ENCODE assay signal across 9 cellular contexts in genomic region chr1:86788300-86789206, GRCh38.
DNase-seq lines count a peak whose midpoint lies in the region; ATAC-seq and TF ChIP-seq lines count a peak whose summit lies in the region.
"Had no signal": no experiment of that assay in that cellular context is flagged by ENCODE, and none has a peak within 500 bp of the region (broad histone marks: within the 10 kb centered on the region; RNA-seq: fewer than 3 reads in every experiment).

No MANE protein-coding gene starts in this region.

- H4K5ac ChIP-seq in mesendoderm (ENCODE audit: low read length): no peak overlapping the region

- WGBS in lower leg skin, 2 donors: 59 to 61% methylated on average over 6 of the region's 6 CpGs
- no CpG with 5 or more reads among the region's 6 CpGs for WGBS in mesendoderm (ENCODE audit: extremely low coverage, insufficient coverage, low lambda C conversion rate)

- H3K27ac ChIP-seq in brain microvascular endothelial cell (peak overlapping the region; percentile 69), mesendoderm (ENCODE audit: low read depth, low read length) (no peak overlapping the region), Karpas-422 (ENCODE audit: low read length) (no peak overlapping the region)

- H3K79me2 ChIP-seq in mesendoderm (ENCODE audit: control insufficient read depth, insufficient read depth, low read length): no peaks in the 10 kb centered on the region
- no peaks in the 10 kb centered on the region for H3K79me2 ChIP-seq in Karpas-422 (ENCODE audit: low read length)

- H3K4me3 ChIP-seq in AG10803 (ENCODE audit: low read length) (no peak overlapping the region), brain microvascular endothelial cell (ENCODE audit: low read depth, low read length) (no peak overlapping the region), lower leg skin (ENCODE audit: low read depth, poor library complexity, severe bottlenecking) (no peak overlapping the region), mesendoderm (ENCODE audit: low read length) (no peak overlapping the region), Karpas-422 (ENCODE audit: low read length) (no peak overlapping the region)

- no peak overlapping the region for H3K4ac ChIP-seq in mesendoderm (ENCODE audit: low read depth, low read length)

- H3K36me3 ChIP-seq in brain microvascular endothelial cell (replicated peaks) (no peaks in the 10 kb centered on the region), mesendoderm (ENCODE audit: control insufficient read depth, insufficient read depth, low read length) (no peaks in the 10 kb centered on the region), Karpas-422 (ENCODE audit: insufficient read depth, low read length) (no peaks in the 10 kb centered on the region)

- ATAC-seq in GM21367 (IDR thresholded peaks at IDR 0.05; ENCODE audit: unreplicated experiment): no peak

- no peak overlapping the region for H2AK5ac ChIP-seq in mesendoderm (ENCODE audit: low read length)

- no peak overlapping the region for H3K18ac ChIP-seq in mesendoderm (ENCODE audit: low read length)

- H2AFZ ChIP-seq in Karpas-422 (ENCODE audit: low read length): no peak overlapping the region

- H2BK120ac ChIP-seq in mesendoderm (ENCODE audit: low read depth, low read length): no peak overlapping the region

- TF ChIP-seq CTCF in AG10803 (conservative IDR thresholded peaks at IDR 0.05; ENCODE audit: low read length) (no peak), brain microvascular endothelial cell (IDR thresholded peaks at IDR 0.05; ENCODE audit: low read depth, low read length, missing control alignments) (no peak), lower leg skin (IDR thresholded peaks at IDR 0.05) (no peak)

- H3K79me1 ChIP-seq in mesendoderm (ENCODE audit: low read length): no peaks in the 10 kb centered on the region

- intact Hi-C loops in lower leg skin (cut with DNase I; ENCODE audit: low total_unique reads): no loop called here

- H4K20me1 ChIP-seq in Karpas-422 (ENCODE audit: insufficient read depth, low read depth, low read length): no peaks in the 10 kb centered on the region

- no peak overlapping the region for H3K4me2 ChIP-seq in mesendoderm (ENCODE audit: low read length)
- no peak overlapping the region for H3K4me2 ChIP-seq in Karpas-422 (ENCODE audit: low read depth, low read length, poor library complexity, severe bottlenecking)

- H3K9me2 ChIP-seq in Karpas-422 (replicated peaks; ENCODE audit: insufficient read depth, low read length): no peaks in the 10 kb centered on the region

- no peak overlapping the region for H4K8ac ChIP-seq in mesendoderm (ENCODE audit: low read depth, low read length)

- H3K27me3 ChIP-seq in brain microvascular endothelial cell (replicated peaks): no peaks in the 10 kb centered on the region
- no peaks in the 10 kb centered on the region for H3K27me3 ChIP-seq in mesendoderm (ENCODE audit: insufficient read depth, low read length, poor library complexity)
- H3K27me3 ChIP-seq in Karpas-422 (ENCODE audit: low read length): no peaks in the 10 kb centered on the region

- H3K23ac ChIP-seq in mesendoderm (ENCODE audit: low read length): no peak overlapping the region

- H2BK5ac ChIP-seq in mesendoderm (ENCODE audit: low read length): no peak overlapping the region

- TF ChIP-seq POLR2A in lower leg skin (IDR thresholded peaks at IDR 0.05): no peak

- no peak overlapping the region for H2BK15ac ChIP-seq in mesendoderm (replicated peaks; ENCODE audit: low read depth)

- peak; percentile 79 for DNase-seq in AG10803 (ENCODE audit: low read depth)
- DNase-seq in NCI-H2107 treated with DMSO at 0.1 percent for 48 hours (lab: John Stamatoyannopoulos, UW; ENCODE audit: unreplicated experiment): peak; percentile 72
- DNase-seq in brain microvascular endothelial cell: peak; percentile 87
- peak; percentile 62 to 89 for DNase-seq in lower leg skin (ENCODE audit: low spot score in 2 of 2)
- DNase-seq in activated T-cell treated with anti-CD3 and anti-CD28 coated beads for 4 hours: no peak
- no peak for DNase-seq in mesendoderm
- DNase-seq in Karpas-422: no peak
- DNase-seq: DMS153 had no signal

- H3K4me1 ChIP-seq in mesendoderm (ENCODE audit: control insufficient read depth, low read depth, low read length): peaks cover 7% of the 10 kb centered on the region
- H3K4me1 ChIP-seq in Karpas-422 (ENCODE audit: low read length): no peaks in the 10 kb centered on the region

- H3K9ac ChIP-seq in mesendoderm (ENCODE audit: low read length) (no peak overlapping the region), Karpas-422 (ENCODE audit: low read length) (no peak overlapping the region)

- H3K9me3 ChIP-seq in Karpas-422 (ENCODE audit: low read length): no peaks in the 10 kb centered on the region

- no peak overlapping the region for H3K56ac ChIP-seq in mesendoderm (ENCODE audit: low read length)

- in situ Hi-C loops in brain microvascular endothelial cell (cut with HindIII; ENCODE audit: low pct_ligation_motif_present, low sequenced_read_pairs): no loop called here

Comparison
In these comparisons a context has a peak if more than half of its experiments do, and no peak if none do; other contexts are left out.
1. DNase-seq: peak in AG10803 (single experiment), NCI-H2107 treated with DMSO at 0.1 percent for 48 hours (single experiment), brain microvascular endothelial cell (single experiment) and lower leg skin (2 of 2); none in activated T-cell treated with anti-CD3 and anti-CD28 coated beads for 4 hours (single experiment), mesendoderm (single experiment) and Karpas-422 (single experiment).